13 cellular contexts compared by ENCODE assay signal in the genomic region with DNA sequence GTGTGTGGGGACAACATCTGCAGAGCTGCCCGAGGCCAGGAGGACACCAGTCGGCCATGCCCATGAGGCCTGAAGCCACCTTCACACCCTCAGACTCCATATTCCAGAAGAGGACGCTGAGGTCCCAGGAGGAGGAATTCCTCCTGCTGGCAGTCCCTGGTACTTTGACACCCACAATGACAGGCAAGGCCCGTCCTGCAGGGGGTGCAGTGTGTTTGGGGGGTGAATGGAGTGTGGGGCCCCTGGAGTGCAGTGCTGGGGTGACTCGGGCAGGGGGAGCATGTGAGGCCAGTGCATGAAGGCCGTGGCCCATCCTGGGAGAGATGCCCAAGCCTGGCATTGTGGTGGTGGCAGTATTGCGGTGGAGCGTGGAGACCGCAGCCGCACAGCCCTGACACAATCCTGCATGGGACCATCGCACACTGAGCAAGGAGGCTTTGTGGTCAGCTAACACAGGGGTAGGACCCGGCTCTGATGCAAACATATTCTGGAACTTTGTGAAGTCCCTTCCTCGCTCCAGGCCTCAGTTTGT. TPM values are rescaled to one million over a fixed set of nuclear protein-coding genes. Genes with fewer than 3 reads are reported as not detected.
A peak's percentile ranks its signal among the peaks of the same experiment; 100 is the strongest.
DNase-seq lines count a peak whose midpoint lies in the region; ATAC-seq and TF ChIP-seq lines count a peak whose summit lies in the region.
"Had no signal": no experiment of that assay in that cellular context is flagged by ENCODE, and none has a peak within 500 bp of the region (broad histone marks: within the 10 kb centered on the region; RNA-seq: fewer than 3 reads in every experiment).

No MANE protein-coding gene starts in this region.

- H3K4me1 Mint-ChIP-seq in progenitor cell of endocrine pancreas (ENCODE audit: low read depth), result peaks cover 3% of the 10 kb centered on the region
- H3K4me1 Mint-ChIP-seq: activated B cell treated with CpG ODN at 0.5 μM for 24 hours had no signal

- H3K27me3 Mint-ChIP-seq in progenitor cell of endocrine pancreas, result peaks cover 11% of the 10 kb centered on the region

- no peaks in the 10 kb centered on the region for H3K36me3 ChIP-seq in Karpas-422 (ENCODE audit: insufficient read depth, low read length)
- H3K36me3 ChIP-seq in upper lobe of left lung, result no peaks in the 10 kb centered on the region

- H3K27me3 ChIP-seq in Karpas-422 (ENCODE audit: low read length) (no peaks in the 10 kb centered on the region), upper lobe of left lung (no peaks in the 10 kb centered on the region)

- H3K27ac ChIP-seq in Karpas-422 (ENCODE audit: low read length), result no peak overlapping the region
- H3K27ac ChIP-seq in upper lobe of left lung, result no peak overlapping the region
- H3K27ac ChIP-seq: RWPE1 had no signal

- peak; percentile 42 for TF ChIP-seq CTCF in progenitor cell of endocrine pancreas (IDR thresholded peaks at IDR 0.05; ENCODE audit: unreplicated experiment)
- TF ChIP-seq CTCF in upper lobe of left lung (IDR thresholded peaks at IDR 0.05), result peak in 1 of 6 experiments; percentile 24

- H3K27ac Mint-ChIP-seq in progenitor cell of endocrine pancreas, result no peak overlapping the region
- H3K27ac Mint-ChIP-seq: activated B cell treated with CpG ODN at 0.5 μM for 24 hours had no signal

- ATAC-seq in GM18520 (IDR thresholded peaks at IDR 0.05; ENCODE audit: unreplicated experiment) (no peak), upper lobe of left lung (ENCODE audit: low FRiP score in 2 of 2) (no peak)
- ATAC-seq: left ventricle myocardium superior had no signal

- no peaks in the 10 kb centered on the region for H4K20me1 ChIP-seq in Karpas-422 (ENCODE audit: insufficient read depth, low read depth, low read length)

- no peaks in the 10 kb centered on the region for H3K9me3 ChIP-seq in Karpas-422 (ENCODE audit: low read length)
- no peaks in the 10 kb centered on the region for H3K9me3 ChIP-seq in upper lobe of left lung

- peak; percentile 13 for DNase-seq in DMS53 (lab: John Stamatoyannopoulos, UW)
- no peak for DNase-seq in DMS53 treated with DMSO at 0.1 percent for 48 hours (lab: John Stamatoyannopoulos, UW; ENCODE audit: unreplicated experiment)
- DNase-seq in Karpas-422, result peak; percentile 66
- peak; percentile 17 for DNase-seq in dermis blood vessel endothelial cell
- no peak for DNase-seq in progenitor cell of endocrine pancreas (ENCODE audit: low spot score, unreplicated experiment)
- DNase-seq in stimulated activated CD4-positive, alpha-beta T cell treated with anti-CD3 and anti-CD28 coated beads, Interleukin-2, amount 100 ng/mL, for 48 hours, result no peak
- DNase-seq in upper lobe of left lung, result no peak
- DNase-seq: activated B cell treated with CpG ODN at 0.5 μM for 24 hours; activated T-cell treated with anti-CD3 and anti-CD28 coated beads, Interleukin-2, amount 50 U/mL, for 4 hours; GF-D8; left ventricle myocardium superior had no signal

- no peak overlapping the region for H3K9ac ChIP-seq in Karpas-422 (ENCODE audit: low read length)

- no peak overlapping the region for H3K4me3 Mint-ChIP-seq in progenitor cell of endocrine pancreas (ENCODE audit: low read depth)
- H3K4me3 Mint-ChIP-seq: activated B cell treated with CpG ODN at 0.5 μM for 24 hours; activated T-cell treated with anti-CD3 and anti-CD28 coated beads, Interleukin-2, amount 50 U/mL, for 4 hours had no signal

- no peaks in the 10 kb centered on the region for H3K4me1 ChIP-seq in Karpas-422 (ENCODE audit: low read length)
- no peaks in the 10 kb centered on the region for H3K4me1 ChIP-seq in upper lobe of left lung

- H3K36me3 Mint-ChIP-seq in progenitor cell of endocrine pancreas (ENCODE audit: insufficient read depth), result no peaks in the 10 kb centered on the region

- H3K79me2 ChIP-seq in Karpas-422 (ENCODE audit: low read length), result no peaks in the 10 kb centered on the region

- no peaks in the 10 kb centered on the region for H3K9me3 Mint-ChIP-seq in progenitor cell of endocrine pancreas (ENCODE audit: low read depth)
- H3K9me3 Mint-ChIP-seq: activated B cell treated with CpG ODN at 0.5 μM for 24 hours; activated T-cell treated with anti-CD3 and anti-CD28 coated beads, Interleukin-2, amount 50 U/mL, for 4 hours had no signal

- TF ChIP-seq EP300 in upper lobe of left lung (IDR thresholded peaks at IDR 0.05), result no peak

- H3K4me2 ChIP-seq in Karpas-422 (ENCODE audit: low read depth, low read length, poor library complexity, severe bottlenecking), result no peak overlapping the region

- H2AFZ ChIP-seq in Karpas-422 (ENCODE audit: low read length), result no peak overlapping the region

- no peak overlapping the region for H3K4me3 ChIP-seq in Karpas-422 (ENCODE audit: low read length)
- no peak overlapping the region for H3K4me3 ChIP-seq in upper lobe of left lung

- 89 to 92% methylated on average over 9 to 13 of the region's 13 CpGs for WGBS in upper lobe of left lung, 2 donors

- no peak for TF ChIP-seq POLR2A in upper lobe of left lung (IDR thresholded peaks at IDR 0.05)

- H3K9me2 ChIP-seq in Karpas-422 (replicated peaks; ENCODE audit: insufficient read depth, low read length), result no peaks in the 10 kb centered on the region

RNA-seq across cellular contexts. Expression of gene ZDHHC7, which starts 52.2 kb away (rescaled TPM):
- 22.5 and 27.8 TPM in 2 replicates for total RNA-seq in Karpas-422 (2014; rRNA removed; shearing (Covaris generic); ENCODE audit: low replicate concordance)
- 61.6 and 63.6 TPM in 2 replicates for total RNA-seq in dermis blood vessel endothelial cell
- 67.3 TPM in 2 replicates for total RNA-seq in progenitor cell of endocrine pancreas
- 100 to 1,000 TPM in 1 of 6 donors, 10 to 100 TPM in 5; 77.4 to 112 (median 92.7) TPM for total RNA-seq in upper lobe of left lung

Comparison
In these comparisons a context has a peak if more than half of its experiments do, and no peak if none do; other contexts are left out.
1. DNase-seq: peak in DMS53 (single experiment), Karpas-422 (single experiment) and dermis blood vessel endothelial cell (single experiment); none in DMS53 treated with DMSO at 0.1 percent for 48 hours (single experiment), progenitor cell of endocrine pancreas (single experiment), stimulated activated CD4-positive, alpha-beta T cell treated with anti-CD3 and anti-CD28 coated beads, Interleukin-2, amount 100 ng/mL, for 48 hours (0 of 2) and upper lobe of left lung (0 of 2).